8 cellular contexts compared by ENCODE assay signal in the genomic region with DNA sequence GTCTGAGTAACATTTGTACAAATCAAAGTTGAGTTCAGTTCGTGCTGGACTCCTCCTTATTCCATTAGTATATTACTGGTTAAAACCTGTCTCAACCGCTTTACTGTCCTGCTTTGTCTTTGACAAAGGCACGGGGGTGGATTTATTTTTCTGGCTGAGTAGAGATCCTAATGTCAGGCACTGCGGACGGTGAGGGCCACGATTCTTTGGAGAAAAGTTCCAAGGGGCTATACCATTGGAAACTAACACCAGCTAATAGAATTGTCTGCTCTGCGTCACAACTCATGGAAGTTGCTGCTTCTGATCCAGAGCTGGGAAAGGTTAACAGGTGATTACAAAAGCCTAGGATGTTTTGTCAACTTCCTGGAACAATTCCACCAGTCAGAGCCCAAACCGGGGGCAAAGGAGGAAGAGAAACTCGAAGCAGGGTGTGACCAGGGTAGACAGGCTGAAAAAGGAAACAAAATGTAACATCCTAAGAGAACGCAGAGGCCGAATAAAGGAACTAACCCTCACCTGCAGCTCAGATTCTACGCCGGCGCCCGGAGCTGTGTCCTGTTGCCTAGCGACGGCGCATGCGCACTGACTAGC. TPM values are rescaled to one million over a fixed set of nuclear protein-coding genes. Genes with fewer than 3 reads are reported as not detected.
DNase-seq lines count a peak whose midpoint lies in the region; ATAC-seq lines count a peak whose summit lies in the region.

No MANE protein-coding gene starts in this region.

- H3K9me3 ChIP-seq in stomach smooth muscle (ENCODE audit: control insufficient read depth in 2 of 2, low read length in 2 of 2) = no peaks in the 10 kb centered on the region

- peak overlapping the region; percentile 80 for H3K4me3 Mint-ChIP-seq in activated naive CD4-positive, alpha-beta T cell treated with anti-CD3 and anti-CD28 coated beads for 36 hours
- peak overlapping the region; percentile 87 to 96 for H3K4me3 Mint-ChIP-seq in activated T-cell treated with anti-CD3 and anti-CD28 coated beads, Interleukin-2, amount 50 U/mL, for 72 hours

- ATAC-seq in HG03139 (IDR thresholded peaks at IDR 0.05; ENCODE audit: unreplicated experiment) = peak; percentile 80
- no peak for ATAC-seq in activated T-cell treated with anti-CD3 and anti-CD28 coated beads, Interleukin-2, amount 50 U/mL, for 72 hours (replicated peaks in 1 of 2)

- peak overlapping the region; percentile 63 to 88 for H3K4me3 ChIP-seq in stomach smooth muscle (ENCODE audit: low read length in 2 of 2)

- H3K9me3 Mint-ChIP-seq in activated naive CD4-positive, alpha-beta T cell treated with anti-CD3 and anti-CD28 coated beads for 36 hours = peaks cover 8% of the 10 kb centered on the region
- peaks cover 1 to 4% of the 10 kb centered on the region in 2 donors for H3K9me3 Mint-ChIP-seq in activated T-cell treated with anti-CD3 and anti-CD28 coated beads, Interleukin-2, amount 50 U/mL, for 72 hours

- intact Hi-C loops in activated naive CD4-positive, alpha-beta T cell treated with anti-CD3 and anti-CD28 coated beads for 36 hours (cut with micrococcal nuclease) = loop anchor here (2.0 kb wide), 1 partner anchor 276 kb away; the partner anchor contains the start of gene CMTR2

- CTCF ChIA-PET in activated naive CD4-positive, alpha-beta T cell treated with anti-CD3 and anti-CD28 coated beads for 36 hours (lab: Charles Lee) = interaction anchor here (0.5 to 3.1 kb wide), 14 partner anchors 9 to 571 kb away, joined by 3 to 75 read pairs (median 4); no protein-coding TSS in a partner anchor

- H3K36me3 Mint-ChIP-seq in activated naive CD4-positive, alpha-beta T cell treated with anti-CD3 and anti-CD28 coated beads for 36 hours (ENCODE audit: low read depth) = no peaks in the 10 kb centered on the region
- peaks cover 0 to 10% of the 10 kb centered on the region in 2 donors for H3K36me3 Mint-ChIP-seq in activated T-cell treated with anti-CD3 and anti-CD28 coated beads, Interleukin-2, amount 50 U/mL, for 72 hours (ENCODE audit: insufficient read depth in 2 of 2)

- H3K27ac ChIP-seq in stomach smooth muscle (ENCODE audit: low read length) = no peak overlapping the region

- H3K27me3 ChIP-seq in stomach smooth muscle (ENCODE audit: control insufficient read depth in 1 of 2, insufficient read depth in 2 of 2, low read length in 2 of 2) = no peaks in the 10 kb centered on the region

- peak overlapping the region; percentile 88 for H3K27ac Mint-ChIP-seq in activated naive CD4-positive, alpha-beta T cell treated with anti-CD3 and anti-CD28 coated beads for 36 hours
- H3K27ac Mint-ChIP-seq in activated T-cell treated with anti-CD3 and anti-CD28 coated beads, Interleukin-2, amount 50 U/mL, for 72 hours = peak overlapping the region; percentile 90

- peak overlapping the region; percentile 40 to 84 for H3K9ac ChIP-seq in stomach smooth muscle (ENCODE audit: low read length in 2 of 2)

- H3K4me1 Mint-ChIP-seq in activated naive CD4-positive, alpha-beta T cell treated with anti-CD3 and anti-CD28 coated beads for 36 hours (ENCODE audit: low read depth) = peaks cover 15% of the 10 kb centered on the region
- H3K4me1 Mint-ChIP-seq in activated T-cell treated with anti-CD3 and anti-CD28 coated beads, Interleukin-2, amount 50 U/mL, for 72 hours (ENCODE audit: low read depth) = peaks cover 17% of the 10 kb centered on the region

- H3K4me1 ChIP-seq in stomach smooth muscle (ENCODE audit: control insufficient read depth, insufficient read depth, low read length) = peaks cover 7% of the 10 kb centered on the region

- H3K36me3 ChIP-seq in stomach smooth muscle (ENCODE audit: control insufficient read depth in 2 of 2, insufficient read depth in 2 of 2, low read length in 2 of 2) = no peaks in the 10 kb centered on the region

- no peaks in the 10 kb centered on the region for H3K27me3 Mint-ChIP-seq in activated naive CD4-positive, alpha-beta T cell treated with anti-CD3 and anti-CD28 coated beads for 36 hours (ENCODE audit: low read depth)
- H3K27me3 Mint-ChIP-seq in activated T-cell treated with anti-CD3 and anti-CD28 coated beads, Interleukin-2, amount 50 U/mL, for 72 hours (ENCODE audit: low read depth) = no peaks in the 10 kb centered on the region

- DNase-seq in activated naive CD4-positive, alpha-beta T cell treated with anti-CD3 and anti-CD28 coated beads for 36 hours = no peak
- no peak for DNase-seq in activated naive CD4-positive, alpha-beta T cell treated with Interleukin-2 at 50 U/mL for 16 hours
- DNase-seq in activated T-cell treated with anti-CD3 and anti-CD28 coated beads, Interleukin-2, amount 50 U/mL, for 72 hours = no peak
- peak; percentile 18 for DNase-seq in iPS-NIHi7 (ENCODE audit: extremely low spot score)
- no peak for DNase-seq in globus pallidus (ENCODE audit: low spot score)
- no peak for DNase-seq in HuH-7.5 (ENCODE audit: low spot score)

RNA-seq across cellular contexts. Expression of gene TAT, which starts 12.4 kb away (rescaled TPM):
- not detected for total RNA-seq in activated naive CD4-positive, alpha-beta T cell treated with anti-CD3 and anti-CD28 coated beads for 36 hours
- not detected for total RNA-seq in activated T-cell treated with anti-CD3 and anti-CD28 coated beads, Interleukin-2, amount 50 U/mL, for 72 hours

RNA-seq across cellular contexts. Expression of gene CHST4, which starts 38.2 kb away (rescaled TPM):
- not detected for total RNA-seq in activated naive CD4-positive, alpha-beta T cell treated with anti-CD3 and anti-CD28 coated beads for 36 hours
- total RNA-seq in activated T-cell treated with anti-CD3 and anti-CD28 coated beads, Interleukin-2, amount 50 U/mL, for 72 hours = not detected
